In the genomic region with DNA sequence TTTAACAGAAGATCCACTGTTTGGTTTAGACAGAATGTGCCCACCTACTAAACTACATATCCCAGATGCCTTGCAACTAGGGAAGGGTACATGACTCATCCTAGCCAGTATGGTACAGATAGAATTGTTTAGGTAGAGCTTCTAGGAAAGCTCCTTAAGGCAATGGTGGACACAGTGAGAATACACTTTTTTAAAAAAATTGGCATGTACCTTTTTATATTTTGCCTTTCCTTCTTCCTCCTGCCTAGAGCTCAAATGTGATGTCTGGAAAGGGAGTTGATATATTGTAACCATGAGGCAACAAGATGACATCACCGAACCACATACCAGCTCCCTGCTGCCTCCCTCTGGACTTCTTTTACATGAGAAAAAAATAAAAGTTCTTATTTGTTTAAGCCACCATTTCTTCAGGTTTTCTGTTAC, we compare ENCODE assay signal across 9 cellular contexts. TPM values are rescaled to one million over a fixed set of nuclear protein-coding genes. Genes with fewer than 3 reads are reported as not detected.
DNase-seq lines count a peak whose midpoint lies in the region; ATAC-seq and TF ChIP-seq lines count a peak whose summit lies in the region.
"Had no signal": no experiment of that assay in that cellular context is flagged by ENCODE, and none has a peak within 500 bp of the region (broad histone marks: within the 10 kb centered on the region; RNA-seq: fewer than 3 reads in every experiment).

No MANE protein-coding gene starts in this region.

- H3K9me3 Mint-ChIP-seq in stimulated activated naive CD8-positive, alpha-beta T cell treated with anti-CD3 and anti-CD28 coated beads, Interleukin-15, Interleukin-2, amounts not matched to agents 100 ng/mL and 50 ng/mL, for 24 hours, result no peaks in the 10 kb centered on the region
- H3K9me3 Mint-ChIP-seq in activated CD4-positive, alpha-beta memory T cell treated with anti-CD3 and anti-CD28 coated beads, Interleukin-2, amount 10 ng/mL, durations not matched to agents 7 days and 5 days, result no peaks in the 10 kb centered on the region

- no peaks in the 10 kb centered on the region for H3K4me1 Mint-ChIP-seq in stimulated activated naive CD8-positive, alpha-beta T cell treated with anti-CD3 and anti-CD28 coated beads, Interleukin-15, Interleukin-2, amounts not matched to agents 100 ng/mL and 50 ng/mL, for 24 hours (ENCODE audit: low read depth)
- H3K4me1 Mint-ChIP-seq in activated CD4-positive, alpha-beta memory T cell treated with anti-CD3 and anti-CD28 coated beads, Interleukin-2, amount 10 ng/mL, durations not matched to agents 7 days and 5 days, result peaks cover 1% of the 10 kb centered on the region

- H3K4me3 Mint-ChIP-seq in stimulated activated naive CD8-positive, alpha-beta T cell treated with anti-CD3 and anti-CD28 coated beads, Interleukin-15, Interleukin-2, amounts not matched to agents 100 ng/mL and 50 ng/mL, for 24 hours, result no peak overlapping the region
- no peak overlapping the region for H3K4me3 Mint-ChIP-seq in activated CD4-positive, alpha-beta memory T cell treated with anti-CD3 and anti-CD28 coated beads, Interleukin-2, amount 10 ng/mL, durations not matched to agents 7 days and 5 days

- no peaks in the 10 kb centered on the region for H3K27me3 ChIP-seq in aorta (ENCODE audit: control insufficient read depth in 1 of 2, insufficient read depth in 2 of 2, low read length in 1 of 2)

- H3K4me3 ChIP-seq in aorta (ENCODE audit: low read length in 2 of 2), result no peak overlapping the region

- no peaks in the 10 kb centered on the region for H3K36me3 ChIP-seq in aorta (ENCODE audit: control insufficient read depth in 1 of 2, insufficient read depth in 2 of 2, low read length in 1 of 2)

- H3K9me3 ChIP-seq in aorta (ENCODE audit: control insufficient read depth, low read length), result no peaks in the 10 kb centered on the region

- H3K27ac ChIP-seq in aorta (ENCODE audit: low read depth in 1 of 2, low read length in 2 of 2), result no peak overlapping the region

- no peak for DNase-seq in stimulated activated naive CD8-positive, alpha-beta T cell treated with anti-CD3 and anti-CD28 coated beads, Interleukin-15, Interleukin-2, amounts not matched to agents 100 U/mL and 50 U/mL, for 24 hours
- peak; percentile 38 for DNase-seq in NAMALWA (ENCODE audit: low spot score)
- DNase-seq in erythroblast (lab: John Stamatoyannopoulos, UW), result peak; percentile 43 to 77
- DNase-seq in aorta, result no peak
- no peak for DNase-seq in COLO668 (lab: John Stamatoyannopoulos, UW; ENCODE audit: unreplicated experiment)
- no peak for DNase-seq in activated CD4-positive, alpha-beta memory T cell treated with anti-CD3 and anti-CD28 coated beads, Interleukin-2, amount 10 ng/mL, durations not matched to agents 7 days and 5 days
- DNase-seq: activated naive CD4-positive, alpha-beta T cell treated with anti-CD3 and anti-CD28 coated beads, Interleukin-2, amount 50 U/mL, for 16 hours had no signal

- WGBS in aorta, 2 donors, result 61 to 72% methylated on average over 1 of the region's 1 CpG

- TF ChIP-seq POLR2A in erythroblast (IDR thresholded peaks at IDR 0.05; ENCODE audit: low read length), result no peak

- no peaks in the 10 kb centered on the region for H3K4me1 ChIP-seq in aorta (ENCODE audit: control insufficient read depth in 1 of 2, insufficient read depth in 2 of 2, low read length in 2 of 2)

- intact Hi-C loops in aorta (cut with DNase I), result no loop called here

- H3K36me3 Mint-ChIP-seq in stimulated activated naive CD8-positive, alpha-beta T cell treated with anti-CD3 and anti-CD28 coated beads, Interleukin-15, Interleukin-2, amounts not matched to agents 100 ng/mL and 50 ng/mL, for 24 hours (ENCODE audit: low read depth), result no peaks in the 10 kb centered on the region
- H3K36me3 Mint-ChIP-seq in activated CD4-positive, alpha-beta memory T cell treated with anti-CD3 and anti-CD28 coated beads, Interleukin-2, amount 10 ng/mL, durations not matched to agents 7 days and 5 days (ENCODE audit: low read depth), result no peaks in the 10 kb centered on the region

- CTCF ChIA-PET in activated CD4-positive, alpha-beta memory T cell treated with anti-CD3 and anti-CD28 coated beads, Interleukin-2, amount 10 ng/mL, durations not matched to agents 7 days and 5 days (lab: Charles Lee), result interaction anchor here (1.0 to 1.3 kb wide), 5 partner anchors 9 to 325 kb away, joined by 3 to 5 read pairs (median 5); partner anchors contain the start of gene C3orf80

- ATAC-seq in stimulated activated naive CD8-positive, alpha-beta T cell treated with anti-CD3 and anti-CD28 coated beads, Interleukin-15, Interleukin-2, amounts not matched to agents 100 U/mL and 50 U/mL, for 24 hours, result no peak
- ATAC-seq in aorta (ENCODE audit: low FRiP score) (peak; percentile 57), HG03460 (IDR thresholded peaks at IDR 0.05; ENCODE audit: unreplicated experiment) (no peak)

- POLR2A ChIA-PET in activated CD4-positive, alpha-beta memory T cell treated with anti-CD3 and anti-CD28 coated beads, Interleukin-2, amount 10 ng/mL, durations not matched to agents 7 days and 5 days (lab: Charles Lee), result no interaction called here

- H3K27ac Mint-ChIP-seq in stimulated activated naive CD8-positive, alpha-beta T cell treated with anti-CD3 and anti-CD28 coated beads, Interleukin-15, Interleukin-2, amounts not matched to agents 100 ng/mL and 50 ng/mL, for 24 hours, result peak overlapping the region; percentile 11
- H3K27ac Mint-ChIP-seq in activated CD4-positive, alpha-beta memory T cell treated with anti-CD3 and anti-CD28 coated beads, Interleukin-2, amount 10 ng/mL, durations not matched to agents 7 days and 5 days, result no peak overlapping the region

- H3K27me3 Mint-ChIP-seq in stimulated activated naive CD8-positive, alpha-beta T cell treated with anti-CD3 and anti-CD28 coated beads, Interleukin-15, Interleukin-2, amounts not matched to agents 100 ng/mL and 50 ng/mL, for 24 hours, result peaks cover 27% of the 10 kb centered on the region
- H3K27me3 Mint-ChIP-seq in activated CD4-positive, alpha-beta memory T cell treated with anti-CD3 and anti-CD28 coated beads, Interleukin-2, amount 10 ng/mL, durations not matched to agents 7 days and 5 days, result peaks cover 33% of the 10 kb centered on the region

RNA-seq across cellular contexts. Expression of gene C3orf80, which starts 14.4 kb away (rescaled TPM):
- 1 to 10 TPM in 1 of 2 donors, under 1 TPM in 1; 0.49 to 1.1 TPM for total RNA-seq in aorta
- under 1 TPM; 0.13 to 0.41 TPM for polyA plus RNA-seq in aorta
- under 1 TPM; 0.15 TPM for total RNA-seq in activated CD4-positive, alpha-beta memory T cell treated with anti-CD3 and anti-CD28 coated beads, Interleukin-2, amount 10 ng/mL, durations not matched to agents 7 days and 5 days

Comparison
In these comparisons a context has a peak if more than half of its experiments do, and no peak if none do; other contexts are left out.
1. DNase-seq: peak in NAMALWA (single experiment) and erythroblast (2 of 2); none in stimulated activated naive CD8-positive, alpha-beta T cell treated with anti-CD3 and anti-CD28 coated beads, Interleukin-15, Interleukin-2, amounts not matched to agents 100 U/mL and 50 U/mL, for 24 hours (single experiment), aorta (0 of 2), COLO668 (single experiment) and activated CD4-positive, alpha-beta memory T cell treated with anti-CD3 and anti-CD28 coated beads, Interleukin-2, amount 10 ng/mL, durations not matched to agents 7 days and 5 days (single experiment).